1 cellular context compared by ENCODE assay signal in the genomic region with DNA sequence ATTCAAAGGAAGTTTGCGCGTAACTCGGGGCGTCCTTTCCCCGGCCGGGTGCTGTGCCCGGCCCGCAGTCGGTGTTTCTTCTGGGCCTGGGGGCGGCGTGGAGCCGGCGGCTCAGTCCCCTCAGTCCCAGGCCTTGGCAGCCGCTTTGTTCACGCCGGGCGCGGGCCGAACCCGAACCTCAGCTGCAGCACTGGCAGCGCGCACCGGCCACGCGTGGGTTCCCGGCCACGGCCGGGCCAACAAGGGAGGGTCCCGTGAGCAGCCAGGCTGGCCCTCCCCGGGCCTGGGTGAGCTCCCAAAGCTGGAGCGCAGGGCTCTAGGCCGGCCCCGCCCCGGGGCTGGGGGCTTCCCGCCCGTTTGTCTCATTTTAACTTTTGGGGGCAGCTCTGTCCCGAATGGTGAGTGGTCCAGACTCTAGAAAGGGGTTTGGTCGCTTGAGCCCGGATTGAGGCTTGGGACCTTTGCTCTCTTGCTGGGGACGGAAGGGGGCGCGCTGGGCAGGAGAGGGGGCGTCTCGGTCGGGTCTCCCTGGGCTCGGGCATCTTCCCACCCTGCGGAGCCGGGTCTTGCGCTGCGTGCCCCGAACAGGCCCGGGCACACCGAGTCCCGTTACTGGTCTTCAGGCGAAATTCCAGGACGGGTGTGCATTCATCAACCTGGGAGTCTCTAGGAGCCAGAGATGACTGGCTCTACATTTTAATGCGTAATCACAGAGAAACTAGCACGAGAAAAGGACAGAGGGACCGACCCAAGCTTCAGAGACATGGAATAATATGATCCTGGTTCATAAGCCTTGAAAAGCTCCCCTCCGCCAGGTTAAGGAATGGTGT.
TF ChIP-seq lines count a peak whose summit lies in the region.

No MANE protein-coding gene starts in this region.

TF ChIP-seq in HEK293, 187 proteins besides CTCF, POLR2A, EP300 and RAD21 (continued from another document):
- TF ChIP-seq, protein P1, sequence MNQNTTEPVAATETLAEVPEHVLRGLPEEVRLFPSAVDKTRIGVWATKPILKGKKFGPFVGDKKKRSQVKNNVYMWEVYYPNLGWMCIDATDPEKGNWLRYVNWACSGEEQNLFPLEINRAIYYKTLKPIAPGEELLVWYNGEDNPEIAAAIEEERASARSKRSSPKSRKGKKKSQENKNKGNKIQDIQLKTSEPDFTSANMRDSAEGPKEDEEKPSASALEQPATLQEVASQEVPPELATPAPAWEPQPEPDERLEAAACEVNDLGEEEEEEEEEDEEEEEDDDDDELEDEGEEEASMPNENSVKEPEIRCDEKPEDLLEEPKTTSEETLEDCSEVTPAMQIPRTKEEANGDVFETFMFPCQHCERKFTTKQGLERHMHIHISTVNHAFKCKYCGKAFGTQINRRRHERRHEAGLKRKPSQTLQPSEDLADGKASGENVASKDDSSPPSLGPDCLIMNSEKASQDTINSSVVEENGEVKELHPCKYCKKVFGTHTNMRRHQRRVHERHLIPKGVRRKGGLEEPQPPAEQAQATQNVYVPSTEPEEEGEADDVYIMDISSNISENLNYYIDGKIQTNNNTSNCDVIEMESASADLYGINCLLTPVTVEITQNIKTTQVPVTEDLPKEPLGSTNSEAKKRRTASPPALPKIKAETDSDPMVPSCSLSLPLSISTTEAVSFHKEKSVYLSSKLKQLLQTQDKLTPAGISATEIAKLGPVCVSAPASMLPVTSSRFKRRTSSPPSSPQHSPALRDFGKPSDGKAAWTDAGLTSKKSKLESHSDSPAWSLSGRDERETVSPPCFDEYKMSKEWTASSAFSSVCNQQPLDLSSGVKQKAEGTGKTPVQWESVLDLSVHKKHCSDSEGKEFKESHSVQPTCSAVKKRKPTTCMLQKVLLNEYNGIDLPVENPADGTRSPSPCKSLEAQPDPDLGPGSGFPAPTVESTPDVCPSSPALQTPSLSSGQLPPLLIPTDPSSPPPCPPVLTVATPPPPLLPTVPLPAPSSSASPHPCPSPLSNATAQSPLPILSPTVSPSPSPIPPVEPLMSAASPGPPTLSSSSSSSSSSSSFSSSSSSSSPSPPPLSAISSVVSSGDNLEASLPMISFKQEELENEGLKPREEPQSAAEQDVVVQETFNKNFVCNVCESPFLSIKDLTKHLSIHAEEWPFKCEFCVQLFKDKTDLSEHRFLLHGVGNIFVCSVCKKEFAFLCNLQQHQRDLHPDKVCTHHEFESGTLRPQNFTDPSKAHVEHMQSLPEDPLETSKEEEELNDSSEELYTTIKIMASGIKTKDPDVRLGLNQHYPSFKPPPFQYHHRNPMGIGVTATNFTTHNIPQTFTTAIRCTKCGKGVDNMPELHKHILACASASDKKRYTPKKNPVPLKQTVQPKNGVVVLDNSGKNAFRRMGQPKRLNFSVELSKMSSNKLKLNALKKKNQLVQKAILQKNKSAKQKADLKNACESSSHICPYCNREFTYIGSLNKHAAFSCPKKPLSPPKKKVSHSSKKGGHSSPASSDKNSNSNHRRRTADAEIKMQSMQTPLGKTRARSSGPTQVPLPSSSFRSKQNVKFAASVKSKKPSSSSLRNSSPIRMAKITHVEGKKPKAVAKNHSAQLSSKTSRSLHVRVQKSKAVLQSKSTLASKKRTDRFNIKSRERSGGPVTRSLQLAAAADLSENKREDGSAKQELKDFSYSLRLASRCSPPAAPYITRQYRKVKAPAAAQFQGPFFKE (tag by site-specific recombination; IDR thresholded peaks at IDR 0.05; ENCODE audit: borderline replicate concordance), result no peak
- peak; percentile 78 for TF ChIP-seq ZNF335 (tag by site-specific recombination; conservative IDR thresholded peaks at IDR 0.05)
- no peak for TF ChIP-seq ZNF174 (tag by site-specific recombination; IDR thresholded peaks at IDR 0.05)
- TF ChIP-seq ZNF501 (tag by site-specific recombination; IDR thresholded peaks at IDR 0.05), result no peak
- TF ChIP-seq ZNF514 (tag by site-specific recombination; IDR thresholded peaks at IDR 0.05), result no peak
- peak; percentile 70 for TF ChIP-seq ZNF600 (tag by site-specific recombination; IDR thresholded peaks at IDR 0.05)
- peak; percentile 87 for TF ChIP-seq ZBTB17 (tag by site-specific recombination; IDR thresholded peaks at IDR 0.05)
- TF ChIP-seq KLF8 (tag by site-specific recombination; IDR thresholded peaks at IDR 0.05), result no peak
- peak; percentile 29; the same call in 1 of the 2 replicates for TF ChIP-seq GLIS2 (tag by site-specific recombination; IDR thresholded peaks at IDR 0.05)
- TF ChIP-seq, protein P2, sequence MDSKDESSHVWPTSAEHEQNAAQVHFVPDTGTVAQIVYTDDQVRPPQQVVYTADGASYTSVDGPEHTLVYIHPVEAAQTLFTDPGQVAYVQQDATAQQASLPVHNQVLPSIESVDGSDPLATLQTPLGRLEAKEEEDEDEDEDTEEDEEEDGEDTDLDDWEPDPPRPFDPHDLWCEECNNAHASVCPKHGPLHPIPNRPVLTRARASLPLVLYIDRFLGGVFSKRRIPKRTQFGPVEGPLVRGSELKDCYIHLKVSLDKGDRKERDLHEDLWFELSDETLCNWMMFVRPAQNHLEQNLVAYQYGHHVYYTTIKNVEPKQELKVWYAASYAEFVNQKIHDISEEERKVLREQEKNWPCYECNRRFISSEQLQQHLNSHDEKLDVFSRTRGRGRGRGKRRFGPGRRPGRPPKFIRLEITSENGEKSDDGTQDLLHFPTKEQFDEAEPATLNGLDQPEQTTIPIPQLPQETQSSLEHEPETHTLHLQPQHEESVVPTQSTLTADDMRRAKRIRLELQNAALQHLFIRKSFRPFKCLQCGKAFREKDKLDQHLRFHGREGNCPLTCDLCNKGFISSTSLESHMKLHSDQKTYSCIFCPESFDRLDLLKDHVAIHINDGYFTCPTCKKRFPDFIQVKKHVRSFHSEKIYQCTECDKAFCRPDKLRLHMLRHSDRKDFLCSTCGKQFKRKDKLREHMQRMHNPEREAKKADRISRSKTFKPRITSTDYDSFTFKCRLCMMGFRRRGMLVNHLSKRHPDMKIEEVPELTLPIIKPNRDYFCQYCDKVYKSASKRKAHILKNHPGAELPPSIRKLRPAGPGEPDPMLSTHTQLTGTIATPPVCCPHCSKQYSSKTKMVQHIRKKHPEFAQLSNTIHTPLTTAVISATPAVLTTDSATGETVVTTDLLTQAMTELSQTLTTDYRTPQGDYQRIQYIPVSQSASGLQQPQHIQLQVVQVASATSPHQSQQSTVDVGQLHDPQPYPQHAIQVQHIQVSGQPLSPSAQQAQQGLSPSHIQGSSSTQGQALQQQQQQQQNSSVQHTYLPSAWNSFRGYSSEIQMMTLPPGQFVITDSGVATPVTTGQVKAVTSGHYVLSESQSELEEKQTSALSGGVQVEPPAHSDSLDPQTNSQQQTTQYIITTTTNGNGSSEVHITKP (tag by site-specific recombination; IDR thresholded peaks at IDR 0.05), result peak; percentile 97
- TF ChIP-seq, protein P3, sequence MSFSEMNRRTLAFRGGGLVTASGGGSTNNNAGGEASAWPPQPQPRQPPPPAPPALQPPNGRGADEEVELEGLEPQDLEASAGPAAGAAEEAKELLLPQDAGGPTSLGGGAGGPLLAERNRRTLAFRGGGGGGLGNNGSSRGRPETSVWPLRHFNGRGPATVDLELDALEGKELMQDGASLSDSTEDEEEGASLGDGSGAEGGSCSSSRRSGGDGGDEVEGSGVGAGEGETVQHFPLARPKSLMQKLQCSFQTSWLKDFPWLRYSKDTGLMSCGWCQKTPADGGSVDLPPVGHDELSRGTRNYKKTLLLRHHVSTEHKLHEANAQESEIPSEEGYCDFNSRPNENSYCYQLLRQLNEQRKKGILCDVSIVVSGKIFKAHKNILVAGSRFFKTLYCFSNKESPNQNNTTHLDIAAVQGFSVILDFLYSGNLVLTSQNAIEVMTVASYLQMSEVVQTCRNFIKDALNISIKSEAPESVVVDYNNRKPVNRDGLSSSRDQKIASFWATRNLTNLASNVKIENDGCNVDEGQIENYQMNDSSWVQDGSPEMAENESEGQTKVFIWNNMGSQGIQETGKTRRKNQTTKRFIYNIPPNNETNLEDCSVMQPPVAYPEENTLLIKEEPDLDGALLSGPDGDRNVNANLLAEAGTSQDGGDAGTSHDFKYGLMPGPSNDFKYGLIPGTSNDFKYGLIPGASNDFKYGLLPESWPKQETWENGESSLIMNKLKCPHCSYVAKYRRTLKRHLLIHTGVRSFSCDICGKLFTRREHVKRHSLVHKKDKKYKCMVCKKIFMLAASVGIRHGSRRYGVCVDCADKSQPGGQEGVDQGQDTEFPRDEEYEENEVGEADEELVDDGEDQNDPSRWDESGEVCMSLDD (tag by site-specific recombination; IDR thresholded peaks at IDR 0.05), result peak; percentile 14; the same call in 1 of the 2 replicates
- TF ChIP-seq, protein P4, sequence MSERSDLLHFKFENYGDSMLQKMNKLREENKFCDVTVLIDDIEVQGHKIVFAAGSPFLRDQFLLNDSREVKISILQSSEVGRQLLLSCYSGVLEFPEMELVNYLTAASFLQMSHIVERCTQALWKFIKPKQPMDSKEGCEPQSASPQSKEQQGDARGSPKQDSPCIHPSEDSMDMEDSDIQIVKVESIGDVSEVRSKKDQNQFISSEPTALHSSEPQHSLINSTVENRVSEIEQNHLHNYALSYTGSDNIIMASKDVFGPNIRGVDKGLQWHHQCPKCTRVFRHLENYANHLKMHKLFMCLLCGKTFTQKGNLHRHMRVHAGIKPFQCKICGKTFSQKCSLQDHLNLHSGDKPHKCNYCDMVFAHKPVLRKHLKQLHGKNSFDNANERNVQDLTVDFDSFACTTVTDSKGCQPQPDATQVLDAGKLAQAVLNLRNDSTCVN (tag by site-specific recombination; optimal IDR thresholded peaks at IDR 0.05), result peak; percentile 54
